Comparison of ENCODE assay signal across 12 cellular contexts in the genomic region with DNA sequence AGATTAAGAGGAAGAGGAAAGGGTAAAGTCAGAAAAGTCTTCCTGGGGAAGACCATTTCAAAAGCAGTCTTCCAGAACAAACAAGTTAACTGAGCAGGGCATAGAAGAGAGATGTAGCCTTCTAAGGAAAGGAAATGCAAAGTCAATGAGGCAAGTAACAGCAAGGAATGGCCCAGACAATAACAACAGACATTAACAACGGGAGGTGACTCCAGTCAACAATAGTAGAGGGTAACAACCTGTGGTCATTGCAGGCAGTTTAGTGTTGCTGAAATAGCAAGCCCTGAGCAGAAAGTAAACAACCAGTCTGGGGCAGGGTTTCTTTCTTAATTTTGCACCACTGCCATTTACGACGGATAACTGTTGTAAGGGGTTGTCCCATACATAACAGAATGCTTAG. TPM values are rescaled to one million over a fixed set of nuclear protein-coding genes. Genes with fewer than 3 reads are reported as not detected.
DNase-seq lines count a peak whose midpoint lies in the region; ATAC-seq, FAIRE-seq and TF ChIP-seq lines count a peak whose summit lies in the region.
"Had no signal": no experiment of that assay in that cellular context is flagged by ENCODE, and none has a peak within 500 bp of the region (broad histone marks: within the 10 kb centered on the region; RNA-seq: fewer than 3 reads in every experiment).

No MANE protein-coding gene starts in this region.

- TF ChIP-seq EP300 in HepG2 (IDR thresholded peaks at IDR 0.05; ENCODE audit: low read depth in 2 of 2, low read length in 2 of 2) (no peak), HepG2 (CRISPR knock-in tag; IDR thresholded peaks at IDR 0.05; ENCODE audit: borderline replicate concordance) (no peak)

- peak overlapping the region; percentile 22 for H3K27ac Mint-ChIP-seq in activated naive CD8-positive, alpha-beta T cell treated with anti-CD3 and anti-CD28 coated beads, Interleukin-2, amount 10 ng/mL, durations not matched to agents 7 days and 5 days

- H2AFZ ChIP-seq in HepG2 (ENCODE audit: low read length): no peak overlapping the region

- no peak for TF ChIP-seq RAD21 in HepG2 (CRISPR knock-in tag; IDR thresholded peaks at IDR 0.05)

- H3K36me3 Mint-ChIP-seq in activated naive CD8-positive, alpha-beta T cell treated with anti-CD3 and anti-CD28 coated beads, Interleukin-2, amount 10 ng/mL, durations not matched to agents 7 days and 5 days: peaks cover 6% of the 10 kb centered on the region

- ATAC-seq in activated naive CD8-positive, alpha-beta T cell treated with anti-CD3 and anti-CD28 coated beads, Interleukin-2, amount 10 ng/mL, durations not matched to agents 7 days and 5 days (ENCODE audit: low read depth): no peak
- ATAC-seq in HepG2: no peak
- no peak for ATAC-seq in HG03025 (IDR thresholded peaks at IDR 0.05; ENCODE audit: low FRiP score, unreplicated experiment)
- ATAC-seq in GM18502 (IDR thresholded peaks at IDR 0.05; ENCODE audit: poor library complexity, unreplicated experiment): no peak

- intact Hi-C loops in HepG2 (cut with micrococcal nuclease; ENCODE audit: unreplicated experiment): no loop called here

- peak overlapping the region in 6 of 10 experiments; percentile 80 to 88 (median 82); a peak in 7 of 20 replicates for H3K4me3 ChIP-seq in BLaER1 treated with 17β-estradiol and CSF1 and Interleukin-3, amounts not matched to agents 10 nM and 100 nM
- peak overlapping the region; percentile 92 for H3K4me3 ChIP-seq in HL-60 (replicated peaks; ENCODE audit: insufficient read depth, low read length)
- H3K4me3 ChIP-seq in HepG2 (replicated peaks in 1 of 3; ENCODE audit: insufficient read depth in 1 of 3, low read depth in 2 of 3, low read length in 3 of 3): peak overlapping the region; percentile 78 to 91 (median 79); a peak in 4 of 6 replicates

- in situ Hi-C loops in HepG2 (cut with HindIII; ENCODE audit: extremely low pct_ligation_motif_present, low pct_unique_long_range_greater_than_20kb): no loop called here

- H4K20me1 ChIP-seq in BLaER1 treated with 17β-estradiol and CSF1 and Interleukin-3, amounts not matched to agents 10 nM and 100 nM: peaks cover 0 to 63% (median 42%) of the 10 kb centered on the region in 11 experiments; a peak in 15 of 22 replicates
- peaks cover 2% of the 10 kb centered on the region; the same call in 1 of the 2 replicates for H4K20me1 ChIP-seq in HepG2 (ENCODE audit: insufficient read depth, low read length)

- CTCF ChIA-PET in HepG2 (lab: Yijun Ruan, JAX; ENCODE audit: low intra/inter-chr PET ratio, low total read pairs): no interaction called here

- no peak overlapping the region for H3K27ac ChIP-seq in BLaER1 treated with 17β-estradiol and CSF1 and Interleukin-3, amounts not matched to agents 10 nM and 100 nM
- peak overlapping the region; percentile 42 for H3K27ac ChIP-seq in HL-60 (replicated peaks)
- no peak overlapping the region for H3K27ac ChIP-seq in HepG2 (ENCODE audit: extremely low read length, insufficient read depth, low read length)
- H3K27ac ChIP-seq: esophagus muscularis mucosa had no signal

- POLR2A ChIA-PET in activated naive CD8-positive, alpha-beta T cell treated with anti-CD3 and anti-CD28 coated beads, Interleukin-2, amount 10 ng/mL, durations not matched to agents 7 days and 5 days (lab: Charles Lee): interaction anchor here (1.0 to 3.4 kb wide), 2 partner anchors 11 to 12 kb away, joined by 3 to 85 read pairs; partner anchors contain the start of gene CASP8AP2
- POLR2A ChIA-PET in HepG2 (lab: Yijun Ruan, JAX): no interaction called here

- no peaks in the 10 kb centered on the region for H3K9me3 Mint-ChIP-seq in activated naive CD8-positive, alpha-beta T cell treated with anti-CD3 and anti-CD28 coated beads, Interleukin-2, amount 10 ng/mL, durations not matched to agents 7 days and 5 days

- peaks cover 14 to 30% (median 21%) of the 10 kb centered on the region in 10 experiments; a peak in 18 of 20 replicates for H3K4me1 ChIP-seq in BLaER1 treated with 17β-estradiol and CSF1 and Interleukin-3, amounts not matched to agents 10 nM and 100 nM
- peaks cover 35% of the 10 kb centered on the region for H3K4me1 ChIP-seq in HepG2 (ENCODE audit: insufficient read depth, low read length)

- peaks cover 22% of the 10 kb centered on the region for H3K4me1 Mint-ChIP-seq in activated naive CD8-positive, alpha-beta T cell treated with anti-CD3 and anti-CD28 coated beads, Interleukin-2, amount 10 ng/mL, durations not matched to agents 7 days and 5 days

- TF ChIP-seq POLR2A in HepG2 (IDR thresholded peaks at IDR 0.05; ENCODE audit: insufficient read depth in 1 of 2, low read depth in 2 of 2, low read length in 2 of 2): no peak

- no peaks in the 10 kb centered on the region for H3K27me3 ChIP-seq in BLaER1 treated with 17β-estradiol and CSF1 and Interleukin-3, amounts not matched to agents 10 nM and 100 nM
- H3K27me3 ChIP-seq in HL-60 (ENCODE audit: insufficient read depth, poor library complexity, severe bottlenecking) (no peaks in the 10 kb centered on the region), HepG2 (ENCODE audit: control insufficient read depth in 1 of 2, insufficient read depth in 2 of 2, low read length in 2 of 2) (no peaks in the 10 kb centered on the region; a peak in 1 of 5 replicates)
- H3K27me3 ChIP-seq: esophagus muscularis mucosa, transverse colon had no signal

- no peaks in the 10 kb centered on the region; a peak in 1 of 22 replicates for H3K36me3 ChIP-seq in BLaER1 treated with 17β-estradiol and CSF1 and Interleukin-3, amounts not matched to agents 10 nM and 100 nM
- H3K36me3 ChIP-seq in HepG2 (replicated peaks in 1 of 2; ENCODE audit: control insufficient read depth in 1 of 2, insufficient read depth in 2 of 2, low read length in 2 of 2): peaks cover 0 to 2% of the 10 kb centered on the region in 2 experiments; a peak in 1 of 5 replicates
- H3K36me3 ChIP-seq: esophagus muscularis mucosa, transverse colon had no signal

- FAIRE-seq in HepG2 (lab: Jason Lieb, UNC): peak; percentile 34

- WGBS in HepG2 (ENCODE audit: low lambda C conversion rate): 26% methylated on average over 3 of the region's 3 CpGs

- no peaks in the 10 kb centered on the region for H3K27me3 Mint-ChIP-seq in activated naive CD8-positive, alpha-beta T cell treated with anti-CD3 and anti-CD28 coated beads, Interleukin-2, amount 10 ng/mL, durations not matched to agents 7 days and 5 days

- H3K9ac ChIP-seq in BLaER1 treated with 17β-estradiol and CSF1 and Interleukin-3, amounts not matched to agents 10 nM and 100 nM: peak overlapping the region in 4 of 11 experiments; percentile 83 to 90 (median 84); a peak in 4 of 22 replicates
- 0 out of 2 replicates have a peak overlapping the region, but pooled peaks have one; percentile 10 for H3K9ac ChIP-seq in HepG2 (ENCODE audit: insufficient read depth, low read depth, low read length)

- DNase-seq in HL-60 (ENCODE audit: low read depth in 1 of 2, low spot score in 1 of 2): no peak
- DNase-seq in activated naive CD8-positive, alpha-beta T cell treated with anti-CD3 and anti-CD28 coated beads, Interleukin-2, amount 10 ng/mL, durations not matched to agents 7 days and 5 days: no peak
- no peak for DNase-seq in HepG2 (ENCODE audit: low spot score)
- no peak for DNase-seq in NCI-H2171 treated with DMSO at 0.1 percent for 48 hours (lab: John Stamatoyannopoulos, UW)
- DNase-seq in 8988T: no peak
- DNase-seq: NCI-H2227 treated with DMSO at 0.1 percent for 48 hours; stimulated activated CD4-positive, alpha-beta T cell treated with anti-CD3 and anti-CD28 coated beads, Interleukin-2, amount 100 ng/mL, for 24 hours; transverse colon had no signal

- TF ChIP-seq CTCF in HL-60 (IDR thresholded peaks at IDR 0.05; ENCODE audit: insufficient read depth, low read length) (no peak), HepG2 (CRISPR knock-in tag; IDR thresholded peaks at IDR 0.05) (no peak)

- H3K79me2 ChIP-seq in HepG2 (ENCODE audit: insufficient read depth, low read length): peaks cover 62% of the 10 kb centered on the region

- BruUV-seq in HepG2 (replicated peaks; lab: Mats Ljungman, UMichigan): no TSS peak

- peak overlapping the region; percentile 94 for H3K4me3 Mint-ChIP-seq in activated naive CD8-positive, alpha-beta T cell treated with anti-CD3 and anti-CD28 coated beads, Interleukin-2, amount 10 ng/mL, durations not matched to agents 7 days and 5 days

- H3K9me3 ChIP-seq in BLaER1 treated with 17β-estradiol and CSF1 and Interleukin-3, amounts not matched to agents 10 nM and 100 nM (replicated peaks in 1 of 11): no peaks in the 10 kb centered on the region
- no peaks in the 10 kb centered on the region for H3K9me3 ChIP-seq in HepG2 (ENCODE audit: low read length)
- H3K9me3 ChIP-seq: esophagus muscularis mucosa, transverse colon had no signal

- peak overlapping the region; percentile 69 to 79 (median 75); a peak in 21 of 22 replicates for H3K4me2 ChIP-seq in BLaER1 treated with 17β-estradiol and CSF1 and Interleukin-3, amounts not matched to agents 10 nM and 100 nM
- peak overlapping the region; percentile 83 for H3K4me2 ChIP-seq in HepG2 (ENCODE audit: low read depth, low read length)

RNA-seq across cellular contexts. Expression of gene MDN1, which starts 2.1 kb away (rescaled TPM):
- total RNA-seq in activated naive CD8-positive, alpha-beta T cell treated with anti-CD3 and anti-CD28 coated beads, Interleukin-2, amount 10 ng/mL, durations not matched to agents 7 days and 5 days: 10 to 100 TPM; 57.7 to 58.2 TPM
- total RNA-seq in HepG2 (2016; rRNA removed; fragmentation: Illumina TruSeq; extraction: Trizol): 52.9 and 91.7 TPM in 2 replicates
- total RNA-seq in HepG2 (2016; cell fraction: cytosol; rRNA removed; fragmentation: Illumina TruSeq; extraction: Trizol; ENCODE audit: low read depth): 7.3 and 11.1 TPM in 2 replicates
- total RNA-seq in HepG2 (2016; cell fraction: insoluble cytoplasmic fraction; rRNA removed; fragmentation: Illumina TruSeq; extraction: Trizol): 52.6 and 76.6 TPM in 2 replicates
- 17.5 and 20.1 TPM in 2 replicates for total RNA-seq in HepG2 (2016; cell fraction: membrane; rRNA removed; fragmentation: Illumina TruSeq; extraction: Trizol)
- total RNA-seq in HepG2 (2016; cell fraction: nucleus; rRNA removed; fragmentation: Illumina TruSeq; extraction: Trizol): 64.2 and 71.4 TPM in 2 replicates
- polyA plus RNA-seq in HepG2 (2011; rRNA removed): 16.8 and 18.8 TPM in 2 replicates
- 6.1 and 10.1 TPM in 2 replicates for polyA plus RNA-seq in HepG2 (2011; cell fraction: cytosol; rRNA removed)
- polyA plus RNA-seq in HepG2 (2011; cell fraction: nucleus; rRNA removed): 35.8 and 40.6 TPM in 2 replicates
- polyA plus RNA-seq in HepG2 (2012): 20.4 and 25.7 TPM in 2 replicates
- 3.0 and 3.2 TPM in 2 replicates for polyA plus RNA-seq in HepG2 (2016; cell fraction: cytosol; fragmentation: Illumina TruSeq; extraction: Trizol; ENCODE audit: low read depth)
- 40.6 and 44.1 TPM in 2 replicates for polyA plus RNA-seq in HepG2 (2016; cell fraction: insoluble cytoplasmic fraction; fragmentation: Illumina TruSeq; extraction: Trizol; ENCODE audit: low read depth)
- 6.7 and 7.0 TPM in 2 replicates for polyA plus RNA-seq in HepG2 (2016; cell fraction: membrane; fragmentation: Illumina TruSeq; extraction: Trizol; ENCODE audit: low read depth)
- 75.5 and 81.6 TPM in 2 replicates for polyA plus RNA-seq in HepG2 (2016; cell fraction: nucleus; fragmentation: Illumina TruSeq; extraction: Trizol; ENCODE audit: insufficient read depth, low read depth)
- 25.6 and 26.9 TPM in 2 replicates for polyA minus RNA-seq in HepG2 (2011; rRNA and poly(A)+ RNA removed; ENCODE audit: low replicate concordance)
- polyA minus RNA-seq in HepG2 (2011; cell fraction: cytosol; rRNA and poly(A)+ RNA removed): 20.2 and 22.3 TPM in 2 replicates
- 56.1 and 67.4 TPM in 2 replicates for polyA minus RNA-seq in HepG2 (2011; cell fraction: nucleus; rRNA and poly(A)+ RNA removed)

RNA-seq across cellular contexts. Expression of gene CASP8AP2, which starts 12.2 kb away (rescaled TPM):
- total RNA-seq in activated naive CD8-positive, alpha-beta T cell treated with anti-CD3 and anti-CD28 coated beads, Interleukin-2, amount 10 ng/mL, durations not matched to agents 7 days and 5 days: 10 to 100 TPM; 49.1 TPM
- 13.5 and 26.0 TPM in 2 replicates for total RNA-seq in HepG2 (2016; rRNA removed; fragmentation: Illumina TruSeq; extraction: Trizol)
- total RNA-seq in HepG2 (2016; cell fraction: cytosol; rRNA removed; fragmentation: Illumina TruSeq; extraction: Trizol; ENCODE audit: low read depth): 4.8 and 5.1 TPM in 2 replicates
- 13.7 and 22.7 TPM in 2 replicates for total RNA-seq in HepG2 (2016; cell fraction: insoluble cytoplasmic fraction; rRNA removed; fragmentation: Illumina TruSeq; extraction: Trizol)
- 6.1 and 7.4 TPM in 2 replicates for total RNA-seq in HepG2 (2016; cell fraction: membrane; rRNA removed; fragmentation: Illumina TruSeq; extraction: Trizol)
- total RNA-seq in HepG2 (2016; cell fraction: nucleus; rRNA removed; fragmentation: Illumina TruSeq; extraction: Trizol): 19.0 and 20.0 TPM in 2 replicates
- 3.1 and 5.7 TPM in 2 replicates for polyA plus RNA-seq in HepG2 (2011; rRNA removed)
- 1.4 and 1.9 TPM in 2 replicates for polyA plus RNA-seq in HepG2 (2011; cell fraction: cytosol; rRNA removed)
- 4.2 and 4.4 TPM in 2 replicates for polyA plus RNA-seq in HepG2 (2011; cell fraction: nucleus; rRNA removed)
- 3.4 and 5.7 TPM in 2 replicates for polyA plus RNA-seq in HepG2 (2012)
- polyA plus RNA-seq in HepG2 (2016; cell fraction: cytosol; fragmentation: Illumina TruSeq; extraction: Trizol; ENCODE audit: low read depth): 0.18 and 0.38 TPM in 2 replicates
- polyA plus RNA-seq in HepG2 (2016; cell fraction: insoluble cytoplasmic fraction; fragmentation: Illumina TruSeq; extraction: Trizol; ENCODE audit: low read depth): 11.0 and 11.8 TPM in 2 replicates
- 0.56 and 0.65 TPM in 2 replicates for polyA plus RNA-seq in HepG2 (2016; cell fraction: membrane; fragmentation: Illumina TruSeq; extraction: Trizol; ENCODE audit: low read depth)
- polyA plus RNA-seq in HepG2 (2016; cell fraction: nucleus; fragmentation: Illumina TruSeq; extraction: Trizol; ENCODE audit: insufficient read depth, low read depth): 16.5 and 20.5 TPM in 2 replicates
- 5.2 and 25.9 TPM in 2 replicates for polyA minus RNA-seq in HepG2 (2011; rRNA and poly(A)+ RNA removed; ENCODE audit: low replicate concordance)
- polyA minus RNA-seq in HepG2 (2011; cell fraction: cytosol; rRNA and poly(A)+ RNA removed): 6.1 and 7.5 TPM in 2 replicates
- polyA minus RNA-seq in HepG2 (2011; cell fraction: nucleus; rRNA and poly(A)+ RNA removed): 19.0 and 20.3 TPM in 2 replicates
